Comparison of ENCODE assay signal across 9 cellular contexts in the genomic region with DNA sequence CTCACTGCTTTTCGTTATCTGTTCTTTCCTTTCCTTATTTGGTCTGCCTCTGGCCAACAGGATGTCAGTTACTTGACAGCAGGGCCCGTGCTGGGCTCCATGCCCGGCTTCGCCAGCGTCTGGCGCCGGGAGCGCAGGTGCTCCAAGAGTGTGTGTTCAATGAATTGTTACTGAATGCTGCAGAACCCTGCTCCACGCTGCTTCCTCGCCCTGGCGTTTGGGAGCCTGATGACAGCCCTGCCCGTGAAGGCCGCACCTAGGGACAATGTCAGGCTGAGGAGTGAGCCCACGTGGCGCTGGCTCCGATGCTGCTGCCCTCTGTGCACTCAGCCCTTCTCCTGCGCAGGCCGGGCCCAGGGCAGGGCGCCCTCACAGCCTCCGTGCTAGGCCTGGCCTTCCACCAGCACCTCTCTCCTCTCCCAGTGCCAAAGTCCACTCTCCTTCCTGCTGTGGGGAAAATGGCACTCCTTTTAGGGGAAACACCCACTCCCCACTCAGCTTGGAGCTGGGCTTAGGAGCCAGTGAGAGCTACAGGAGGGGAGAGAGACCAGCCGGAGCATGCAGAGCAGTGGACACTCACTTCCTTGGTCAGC. TPM values are rescaled to one million over a fixed set of nuclear protein-coding genes. Genes with fewer than 3 reads are reported as not detected.
A peak's percentile ranks its signal among the peaks of the same experiment; 100 is the strongest.
DNase-seq lines count a peak whose midpoint lies in the region; ATAC-seq and TF ChIP-seq lines count a peak whose summit lies in the region.
"Had no signal": no experiment of that assay in that cellular context is flagged by ENCODE, and none has a peak within 500 bp of the region (broad histone marks: within the 10 kb centered on the region; RNA-seq: fewer than 3 reads in every experiment).

No MANE protein-coding gene starts in this region.

- WGBS in HUES64, result 87% methylated on average over 21 of the region's 21 CpGs

- H3K27ac ChIP-seq in HUES64 (ENCODE audit: low read depth, low read length), result no peak overlapping the region
- H3K27ac ChIP-seq in RWPE2 (ENCODE audit: poor library complexity, severe bottlenecking), result no peak overlapping the region
- H3K27ac ChIP-seq: ascending aorta had no signal

- no peaks in the 10 kb centered on the region for H3K9me3 ChIP-seq in HUES64 (ENCODE audit: insufficient read depth, low read depth, low read length)
- no peaks in the 10 kb centered on the region for H3K9me3 ChIP-seq in RWPE2 (ENCODE audit: severe bottlenecking)
- H3K9me3 ChIP-seq: ascending aorta had no signal

- no peaks in the 10 kb centered on the region for H3K36me3 ChIP-seq in HUES64 (ENCODE audit: insufficient read depth, low read length)
- no peaks in the 10 kb centered on the region for H3K36me3 ChIP-seq in RWPE2 (ENCODE audit: low read depth)
- H3K36me3 ChIP-seq: ascending aorta had no signal

- 0 out of 3 replicates have a peak, but pooled peaks have one; percentile 20 for ATAC-seq in RWPE2 (ENCODE audit: low read depth)
- peak; percentile 72 for ATAC-seq in sciatic nerve
- no peak for ATAC-seq in HG03354 (IDR thresholded peaks at IDR 0.05; ENCODE audit: poor library complexity, severe bottlenecking, unreplicated experiment)
- ATAC-seq in HG02884 (IDR thresholded peaks at IDR 0.05; ENCODE audit: unreplicated experiment), result no peak
- no peak for ATAC-seq in HG02678 (IDR thresholded peaks at IDR 0.05; ENCODE audit: unreplicated experiment)

- peaks cover 11% of the 10 kb centered on the region for H3K4me1 ChIP-seq in HUES64 (ENCODE audit: insufficient read depth, low read length)
- no peaks in the 10 kb centered on the region for H3K4me1 ChIP-seq in RWPE2 (ENCODE audit: insufficient read depth, poor library complexity, severe bottlenecking)

- intact Hi-C loops in cardiac septum (cut with DNase I) (no loop called here), sciatic nerve (cut with DNase I) (loop anchor here (5.0 kb wide), 1 partner anchor 733 kb away; no protein-coding TSS in a partner anchor)

- DNase-seq in RWPE2 (ENCODE audit: low spot score), result no peak
- DNase-seq in cardiac septum (ENCODE audit: low spot score), result peak; percentile 75
- DNase-seq in sciatic nerve (ENCODE audit: low spot score), result peak; percentile 54
- no peak for DNase-seq in activated CD4-positive, alpha-beta T cell treated with anti-CD3 and anti-CD28 coated beads, Interleukin-2, amount 50 U/mL, for 48 hours

- no peak overlapping the region for H3K4me3 ChIP-seq in HUES64 (ENCODE audit: low read length)
- no peak overlapping the region for H3K4me3 ChIP-seq in RWPE2 (ENCODE audit: severe bottlenecking)

- H3K27me3 ChIP-seq in HUES64 (ENCODE audit: insufficient read depth, low read length) (no peaks in the 10 kb centered on the region), RWPE2 (ENCODE audit: insufficient read depth, poor library complexity, severe bottlenecking) (no peaks in the 10 kb centered on the region)
- H3K27me3 ChIP-seq: ascending aorta had no signal

- TF ChIP-seq CTCF in RWPE2 (IDR thresholded peaks at IDR 0.05; ENCODE audit: poor library complexity, severe bottlenecking), result no peak

- H3K9ac ChIP-seq in HUES64 (ENCODE audit: low read depth, low read length), result peak overlapping the region; percentile 5; the same call in 1 of the 2 replicates

RNA-seq across cellular contexts. Expression of gene ACBD3, which starts 51.4 kb away (rescaled TPM):
- polyA plus RNA-seq in HUES64 (2013, experiment 1 of 2), result 19.3 TPM
- polyA plus RNA-seq in HUES64 (2013, experiment 2 of 2), result 19.0 TPM
- total RNA-seq in cardiac septum, result 42.3 TPM
- 49.8 TPM for total RNA-seq in sciatic nerve

Comparison
In these comparisons a context has a peak if more than half of its experiments do, and no peak if none do; other contexts are left out.
1. ATAC-seq: peak in RWPE2 (single experiment) and sciatic nerve (single experiment); none in HG03354 (single experiment), HG02884 (single experiment) and HG02678 (single experiment).
2. DNase-seq: peak in cardiac septum (single experiment) and sciatic nerve (single experiment); none in RWPE2 (single experiment) and activated CD4-positive, alpha-beta T cell treated with anti-CD3 and anti-CD28 coated beads, Interleukin-2, amount 50 U/mL, for 48 hours (0 of 2).